In genomic region chr11:35524780-35525179, GRCh38 we compare ENCODE assay signal across 10 cellular contexts. TPM values are rescaled to one million over a fixed set of nuclear protein-coding genes. Genes with fewer than 3 reads are reported as not detected.
DNase-seq lines count a peak whose midpoint lies in the region; ATAC-seq and TF ChIP-seq lines count a peak whose summit lies in the region.
"Had no signal": no experiment of that assay in that cellular context is flagged by ENCODE, and none has a peak within 500 bp of the region (broad histone marks: within the 10 kb centered on the region; RNA-seq: fewer than 3 reads in every experiment).

No MANE protein-coding gene starts in this region.

- H3K36me3 ChIP-seq in HUES64 (ENCODE audit: insufficient read depth, low read length), result no peaks in the 10 kb centered on the region
- H3K36me3 ChIP-seq in ectodermal cell (ENCODE audit: control insufficient read depth, insufficient read depth, low read length), result no peaks in the 10 kb centered on the region
- no peaks in the 10 kb centered on the region for H3K36me3 ChIP-seq in lower lobe of right lung

- no peak overlapping the region for H3K27ac Mint-ChIP-seq in type B pancreatic cell
- H3K27ac Mint-ChIP-seq: dendritic cell treated with granulocyte-macrophage colony-stimulating factor and Interleukin-4, amounts not matched to agents 40 ng/mL and 50 ng/mL, for 4 days had no signal

- H3K4me1 ChIP-seq in HUES64 (ENCODE audit: insufficient read depth, low read length) (peaks cover 23% of the 10 kb centered on the region; the same call in 1 of the 2 replicates), ectodermal cell (ENCODE audit: control insufficient read depth, insufficient read depth, low read length) (peaks cover 16% of the 10 kb centered on the region), lower lobe of right lung (no peaks in the 10 kb centered on the region)

- intact Hi-C loops in lower lobe of right lung (cut with DNase I), result no loop called here

- peak overlapping the region; percentile 63 for H3K4me3 ChIP-seq in HUES64 (ENCODE audit: low read length)
- peak overlapping the region; percentile 59 for H3K4me3 ChIP-seq in ectodermal cell (ENCODE audit: insufficient read depth, low read depth, low read length)
- H3K4me3 ChIP-seq in lower lobe of right lung, result peak overlapping the region; percentile 38

- H3K27ac ChIP-seq in HUES64 (ENCODE audit: low read depth, low read length) (no peak overlapping the region), ectodermal cell (ENCODE audit: insufficient read depth, low read depth, low read length, poor library complexity, severe bottlenecking) (no peak overlapping the region), lower lobe of right lung (no peak overlapping the region)

- H3K27me3 Mint-ChIP-seq in type B pancreatic cell, result peaks cover 60% of the 10 kb centered on the region

- DNase-seq in lower lobe of right lung (no peak), type B pancreatic cell (ENCODE audit: extremely low spot score, unreplicated experiment) (no peak), MV-4-11 (lab: John Stamatoyannopoulos, UW) (no peak), DMS 273 (lab: John Stamatoyannopoulos, UW; ENCODE audit: unreplicated experiment) (no peak)
- DNase-seq: activated naive CD4-positive, alpha-beta T cell; SW 1271 had no signal

- H3K4me1 Mint-ChIP-seq in type B pancreatic cell (ENCODE audit: unreplicated experiment), result peaks cover 30% of the 10 kb centered on the region

- H3K27me3 ChIP-seq in HUES64 (ENCODE audit: insufficient read depth, low read length) (peaks cover 35% of the 10 kb centered on the region), ectodermal cell (ENCODE audit: control insufficient read depth, insufficient read depth, low read length, poor library complexity, severe bottlenecking) (no peaks in the 10 kb centered on the region), lower lobe of right lung (ENCODE audit: low read depth) (peaks cover 11% of the 10 kb centered on the region)

- 60% methylated on average over 4 of the region's 4 CpGs for WGBS in HUES64
- 49 to 60% methylated on average over 4 of the region's 4 CpGs for WGBS in ectodermal cell, 2 experiments

- TF ChIP-seq CTCF in lower lobe of right lung (IDR thresholded peaks at IDR 0.05), result no peak
- no peak for TF ChIP-seq CTCF in type B pancreatic cell (conservative IDR thresholded peaks at IDR 0.05)

- H3K36me3 Mint-ChIP-seq in type B pancreatic cell, result no peaks in the 10 kb centered on the region

- no peaks in the 10 kb centered on the region for H3K9me3 ChIP-seq in HUES64 (ENCODE audit: insufficient read depth, low read depth, low read length)
- H3K9me3 ChIP-seq in ectodermal cell (ENCODE audit: control insufficient read depth, low read length), result no peaks in the 10 kb centered on the region
- H3K9me3 ChIP-seq in lower lobe of right lung, result no peaks in the 10 kb centered on the region

- ATAC-seq in lower lobe of right lung (no peak), HG02571 (IDR thresholded peaks at IDR 0.05; ENCODE audit: unreplicated experiment) (no peak)

- H3K4me3 Mint-ChIP-seq in type B pancreatic cell, result peak overlapping the region; percentile 82
- H3K4me3 Mint-ChIP-seq: dendritic cell treated with granulocyte-macrophage colony-stimulating factor and Interleukin-4, amounts not matched to agents 40 ng/mL and 50 ng/mL, for 4 days had no signal

- no peaks in the 10 kb centered on the region for H3K9me3 Mint-ChIP-seq in type B pancreatic cell
- H3K9me3 Mint-ChIP-seq: dendritic cell treated with granulocyte-macrophage colony-stimulating factor and Interleukin-4, amounts not matched to agents 40 ng/mL and 50 ng/mL, for 4 days had no signal

- peak overlapping the region; percentile 33; the same call in 1 of the 2 replicates for H3K9ac ChIP-seq in HUES64 (ENCODE audit: low read depth, low read length)

RNA-seq across cellular contexts. Expression of gene PAMR1, which starts 0.6 kb away (rescaled TPM):
- polyA plus RNA-seq in HUES64 (2013, experiment 1 of 2), result 4.3 TPM
- polyA plus RNA-seq in HUES64 (2013, experiment 2 of 2), result 4.6 TPM
- 115 TPM for polyA plus RNA-seq in ectodermal cell (2013, experiment 1 of 4)
- polyA plus RNA-seq in ectodermal cell (2013, experiment 2 of 4), result 141 TPM
- polyA plus RNA-seq in ectodermal cell (2013, experiment 3 of 4), result 84.9 TPM
- polyA plus RNA-seq in ectodermal cell (2013, experiment 4 of 4), result 94.0 TPM
- 5.6 TPM for total RNA-seq in lower lobe of right lung
- 2.5 and 14.2 TPM in 2 replicates for total RNA-seq in type B pancreatic cell (ENCODE audit: low replicate concordance)
